1 cellular context compared by ENCODE assay signal in the genomic region with DNA sequence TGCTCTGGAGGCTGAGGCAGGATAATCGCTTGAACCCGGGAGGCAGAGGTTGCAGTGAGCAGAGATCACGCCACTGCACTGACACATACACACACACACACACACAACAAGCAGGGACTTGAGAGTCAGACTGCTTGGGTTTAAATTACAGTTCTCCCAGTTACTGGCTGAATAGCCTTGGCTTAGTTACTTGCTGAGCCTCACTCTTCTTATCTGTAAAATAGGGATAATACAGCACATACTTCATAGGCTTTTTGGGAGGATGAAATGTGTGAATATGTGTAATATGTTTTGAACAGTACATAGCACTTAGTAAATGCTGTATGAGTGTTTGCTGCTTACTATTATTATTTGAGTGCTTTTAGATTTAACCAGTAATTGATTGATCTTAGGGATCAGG.
TF ChIP-seq lines count a peak whose summit lies in the region.

No MANE protein-coding gene starts in this region.

TF ChIP-seq in HepG2, 621 proteins besides CTCF, POLR2A, EP300 and RAD21:
- TF ChIP-seq ZNF629 (CRISPR knock-in tag; conservative IDR thresholded peaks at IDR 0.05) (peak; percentile 74), ATF3 (CRISPR knock-in tag; IDR thresholded peaks at IDR 0.05) (no peak)
TF ChIP-seq in HepG2: peak in this region for 1.
